11 cellular contexts compared by ENCODE assay signal in the genomic region with DNA sequence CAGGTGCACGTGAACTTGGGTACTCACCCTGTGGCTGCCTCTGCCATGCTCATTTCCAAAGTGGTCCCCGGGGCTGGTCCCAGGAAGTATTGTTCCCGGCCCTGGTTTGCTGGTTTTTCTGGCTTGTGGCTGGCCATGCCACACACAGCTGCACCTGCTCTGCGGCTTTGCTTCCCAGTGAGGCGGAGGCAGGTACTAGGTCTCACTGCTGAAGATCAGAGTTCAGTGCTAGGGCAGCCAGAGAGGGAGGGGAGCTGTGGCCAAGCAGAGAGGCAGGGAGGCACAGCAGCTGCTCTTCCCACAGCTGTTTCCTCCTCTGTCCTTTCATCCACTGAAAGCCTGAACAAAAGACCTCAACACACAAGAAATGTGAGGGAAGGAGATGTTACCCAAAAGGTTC. TPM values are rescaled to one million over a fixed set of nuclear protein-coding genes. Genes with fewer than 3 reads are reported as not detected.
DNase-seq lines count a peak whose midpoint lies in the region; ATAC-seq and TF ChIP-seq lines count a peak whose summit lies in the region.
"Had no signal": no experiment of that assay in that cellular context is flagged by ENCODE, and none has a peak within 500 bp of the region (broad histone marks: within the 10 kb centered on the region; RNA-seq: fewer than 3 reads in every experiment).

No MANE protein-coding gene starts in this region.

- H3K4me3 ChIP-seq in tibial artery = no peak overlapping the region

- TF ChIP-seq CTCF in RWPE1 (conservative IDR thresholded peaks at IDR 0.05; ENCODE audit: low read depth) (no peak), tibial artery (IDR thresholded peaks at IDR 0.05) (no peak)

- CTCF ChIA-PET in RWPE1 (lab: Yijun Ruan, JAX) = interaction anchor here (1.2 to 2.0 kb wide), 3 partner anchors 35 to 145 kb away, joined by 3 to 8 read pairs (median 4); no protein-coding TSS in a partner anchor

- POLR2A ChIA-PET in RWPE1 (lab: Yijun Ruan, JAX; ENCODE audit: low non-redundant PET) = no interaction called here

- H3K36me3 ChIP-seq in tibial artery = no peaks in the 10 kb centered on the region
- H3K36me3 ChIP-seq: neutrophil had no signal

- intact Hi-C loops in tibial artery (cut with DNase I; ENCODE audit: low total_unique reads) = loop anchor here (10.0 kb wide), 1 partner anchor 123 kb away; no protein-coding TSS in a partner anchor

- H3K27me3 ChIP-seq in tibial artery = no peaks in the 10 kb centered on the region
- H3K27me3 ChIP-seq: neutrophil had no signal

- no peaks in the 10 kb centered on the region for H3K9me3 ChIP-seq in tibial artery
- H3K9me3 ChIP-seq: neutrophil had no signal

- DNase-seq in NCI-H345 (lab: John Stamatoyannopoulos, UW) (peak; percentile 14), NCI-H345 treated with DMSO at 0.1 percent for 48 hours (lab: John Stamatoyannopoulos, UW; ENCODE audit: unreplicated experiment) (no peak), RWPE1 (ENCODE audit: low spot score) (no peak), left lobe of liver (ENCODE audit: low spot score) (peak; percentile 60), tibial artery (no peak), NCI-H526 (lab: John Stamatoyannopoulos, UW) (no peak), mesenteric fat pad (ENCODE audit: low spot score) (no peak)
- DNase-seq: ACHN; stimulated activated naive CD8-positive, alpha-beta T cell treated with anti-CD3 and anti-CD28 coated beads, Interleukin-15, Interleukin-2, amounts not matched to agents 100 U/mL and 50 U/mL, for 24 hours had no signal

- peak overlapping the region; percentile 66 for H3K27ac ChIP-seq in RWPE1
- H3K27ac ChIP-seq in tibial artery = peak overlapping the region; percentile 26 to 51
- H3K27ac ChIP-seq: neutrophil had no signal

- ATAC-seq in left lobe of liver (peak; percentile 72), HG03135 (IDR thresholded peaks at IDR 0.05; ENCODE audit: unreplicated experiment) (no peak)
- ATAC-seq: stimulated activated naive CD8-positive, alpha-beta T cell treated with anti-CD3 and anti-CD28 coated beads, Interleukin-15, Interleukin-2, amounts not matched to agents 100 U/mL and 50 U/mL, for 24 hours had no signal

- peaks cover 0 to 31% (median 21%) of the 10 kb centered on the region in 4 donors for H3K4me1 ChIP-seq in tibial artery

RNA-seq across cellular contexts. Expression of a gene that starts 30.5 kb away (rescaled TPM):
- total RNA-seq in left lobe of liver (382 TPM), mesenteric fat pad (863 TPM)

RNA-seq across cellular contexts. Expression of a gene that starts 30.6 kb away (rescaled TPM):
- total RNA-seq in left lobe of liver (30.9 TPM), mesenteric fat pad (120 TPM)

Comparison
In these comparisons a context has a peak if more than half of its experiments do, and no peak if none do; other contexts are left out.
1. DNase-seq: peak in NCI-H345 (single experiment) and left lobe of liver (single experiment); none in NCI-H345 treated with DMSO at 0.1 percent for 48 hours (single experiment), RWPE1 (single experiment), tibial artery (0 of 2), NCI-H526 (0 of 2) and mesenteric fat pad (single experiment).